In genomic region chr11:102580185-102580951, GRCh38 we compare ENCODE assay signal across 14 cellular contexts. TPM values are rescaled to one million over a fixed set of nuclear protein-coding genes. Genes with fewer than 3 reads are reported as not detected.
DNase-seq lines count a peak whose midpoint lies in the region; ATAC-seq, FAIRE-seq and TF ChIP-seq lines count a peak whose summit lies in the region.
"Had no signal": no experiment of that assay in that cellular context is flagged by ENCODE, and none has a peak within 500 bp of the region (broad histone marks: within the 10 kb centered on the region; RNA-seq: fewer than 3 reads in every experiment).

No MANE protein-coding gene starts in this region.

- no peak overlapping the region for H3K27ac ChIP-seq in keratinocyte (ENCODE audit: control insufficient read depth, insufficient read depth, low read length)
- H3K27ac ChIP-seq: testis, VCaP had no signal

- no peak overlapping the region for H3K4me3 ChIP-seq in keratinocyte (ENCODE audit: control insufficient read depth in 2 of 3, extremely low read depth in 1 of 3, insufficient read depth in 2 of 3, low read depth in 1 of 3, low read length in 3 of 3)
- H3K4me3 ChIP-seq: testis had no signal

- peak; percentile 52 for FAIRE-seq in keratinocyte (lab: Jason Lieb, UNC)
- FAIRE-seq: islet of Langerhans had no signal

- no peak overlapping the region for H3K9ac ChIP-seq in keratinocyte (ENCODE audit: control insufficient read depth, extremely low read depth, insufficient read depth, low read length)

- DNase-seq in keratinocyte (ENCODE audit: low read depth, low spot score), result no peak
- no peak for DNase-seq in SKM-1 (lab: John Stamatoyannopoulos, UW; ENCODE audit: unreplicated experiment)
- no peak for DNase-seq in amygdala (lab: John Stamatoyannopoulos, UW)
- DNase-seq: aorta, DMS79, NCI-H1694 treated with DMSO at 0.1 percent for 48 hours, testis had no signal

- dilution Hi-C loops in keratinocyte (cut with MboI; ENCODE audit: extremely low pct_ligation_motif_present, low sequenced_read_pairs), result no loop called here

- no peak overlapping the region for H2AFZ ChIP-seq in keratinocyte (ENCODE audit: control insufficient read depth, low read length)

- H3K4me2 ChIP-seq in keratinocyte (ENCODE audit: control insufficient read depth, extremely low read depth, insufficient read depth, low read depth, low read length), result no peak overlapping the region

- no peaks in the 10 kb centered on the region for H3K9me1 ChIP-seq in keratinocyte (ENCODE audit: control insufficient read depth, extremely low read depth, insufficient read depth, low read length)

- H3K27me3 ChIP-seq in keratinocyte (ENCODE audit: control insufficient read depth, extremely low read depth, insufficient read depth, low read length), result no peaks in the 10 kb centered on the region
- H3K27me3 ChIP-seq: testis had no signal

- no peaks in the 10 kb centered on the region for H3K36me3 ChIP-seq in keratinocyte (ENCODE audit: control insufficient read depth in 2 of 2, extremely low read depth in 1 of 2, insufficient read depth in 2 of 2, low read length in 2 of 2)

- no peaks in the 10 kb centered on the region for H3K9me3 ChIP-seq in keratinocyte (ENCODE audit: control insufficient read depth, low read depth, low read length)
- H3K9me3 ChIP-seq: testis had no signal

- H3K79me2 ChIP-seq in keratinocyte (ENCODE audit: control insufficient read depth, insufficient read depth, low read length), result no peaks in the 10 kb centered on the region

- no peaks in the 10 kb centered on the region for H4K20me1 ChIP-seq in keratinocyte (ENCODE audit: control insufficient read depth, extremely low read depth, insufficient read depth, low read length)

- TF ChIP-seq CTCF in keratinocyte (optimal IDR thresholded peaks at IDR 0.05 in 1 of 3, IDR thresholded peaks at IDR 0.05 in 1 of 3, conservative IDR thresholded peaks at IDR 0.05 in 1 of 3; ENCODE audit: extremely low read depth in 1 of 3, insufficient read depth in 2 of 3, low read length in 3 of 3), result no peak

- ATAC-seq in GM18520 (IDR thresholded peaks at IDR 0.05; ENCODE audit: unreplicated experiment), result peak; percentile 40
- ATAC-seq in GM21619 (IDR thresholded peaks at IDR 0.05; ENCODE audit: unreplicated experiment), result peak; percentile 51
- peak; percentile 48 for ATAC-seq in HG03457 (IDR thresholded peaks at IDR 0.05; ENCODE audit: unreplicated experiment)
- no peak for ATAC-seq in GM21515 (IDR thresholded peaks at IDR 0.05; ENCODE audit: unreplicated experiment)

- no peaks in the 10 kb centered on the region for H3K4me1 ChIP-seq in keratinocyte (ENCODE audit: control insufficient read depth, extremely low read depth, insufficient read depth, low read length)
- H3K4me1 ChIP-seq: testis had no signal

RNA-seq across cellular contexts. Expression of gene MMP20, which starts 44.8 kb away (rescaled TPM):
- not detected in 3 replicates for polyA plus RNA-seq in keratinocyte
- polyA plus RNA-seq in keratinocyte (2011; ENCODE audit: low read depth), result not detected
- polyA plus RNA-seq in keratinocyte (2011; cell fraction: cytosol; rRNA removed), result not detected in 2 replicates
- not detected in 2 replicates for polyA plus RNA-seq in keratinocyte (2011; cell fraction: nucleus; rRNA removed)
- polyA plus RNA-seq in keratinocyte (2012; ENCODE audit: low replicate concordance), result not detected in 2 replicates
- not detected in 3 replicates for polyA minus RNA-seq in keratinocyte
- polyA minus RNA-seq in keratinocyte (2011; cell fraction: cytosol; rRNA and poly(A)+ RNA removed), result not detected
- not detected in 2 replicates for polyA minus RNA-seq in keratinocyte (2011; cell fraction: nucleus; rRNA and poly(A)+ RNA removed)
- polyA plus RNA-seq: aorta, esophagus had no signal

RNA-seq across cellular contexts. Expression of gene MMP7, which starts 49.8 kb away (rescaled TPM):
- 0.61 to 2.2 TPM (median 0.81 TPM) in 3 replicates for polyA plus RNA-seq in keratinocyte
- polyA plus RNA-seq in keratinocyte (2011; ENCODE audit: low read depth), result not detected
- polyA plus RNA-seq in keratinocyte (2011; cell fraction: cytosol; rRNA removed), result 0.56 and 1.4 TPM in 2 replicates
- polyA plus RNA-seq in keratinocyte (2011; cell fraction: nucleus; rRNA removed), result 2.1 and 2.8 TPM in 2 replicates
- 0.65 TPM in 1 of 2 replicates, not detected in the other for polyA plus RNA-seq in keratinocyte (2012; ENCODE audit: low replicate concordance)
- polyA minus RNA-seq in keratinocyte, result 1.1 TPM in 1 of 3 replicates, not detected in the others
- polyA minus RNA-seq in keratinocyte (2011; cell fraction: cytosol; rRNA and poly(A)+ RNA removed), result not detected
- 0.53 and 1.6 TPM in 2 replicates for polyA minus RNA-seq in keratinocyte (2011; cell fraction: nucleus; rRNA and poly(A)+ RNA removed)
- polyA plus RNA-seq: aorta had no signal
